In genomic region chr14:19788150-19788549, GRCh38 we compare ENCODE assay signal across 15 cellular contexts. TPM values are rescaled to one million over a fixed set of nuclear protein-coding genes. Genes with fewer than 3 reads are reported as not detected.
"Had no signal": no experiment of that assay in that cellular context is flagged by ENCODE, and none has a peak within 500 bp of the region (broad histone marks: within the 10 kb centered on the region; RNA-seq: fewer than 3 reads in every experiment).

No MANE protein-coding gene starts in this region.

RNA-seq across cellular contexts. Expression of gene OR4M1, which starts 14.8 kb away (rescaled TPM):
- total RNA-seq: stomach, subcutaneous adipose tissue, suprapubic skin, temporal lobe, thoracic aorta, thyroid gland, tibial nerve, transverse colon, upper lobe of left lung, upper lobe of right lung, ureter, urinary bladder, uterus, vagina had no signal
- polyA plus RNA-seq: stomach, thymus, urinary bladder had no signal

RNA-seq across cellular contexts. Expression of gene OR4N2, which starts 15.4 kb away (rescaled TPM):
- total RNA-seq: stomach, subcutaneous adipose tissue, suprapubic skin, temporal lobe, thoracic aorta, thyroid gland, tibial nerve, transverse colon, upper lobe of left lung, upper lobe of right lung, ureter, urinary bladder, uterus, vagina had no signal
- polyA plus RNA-seq: stomach, urinary bladder had no signal

RNA-seq across cellular contexts. Expression of gene OR4Q3, which starts 44.8 kb away (rescaled TPM):
- total RNA-seq: stomach, subcutaneous adipose tissue, suprapubic skin, temporal lobe, thoracic aorta, thyroid gland, tibial nerve, transverse colon, upper lobe of left lung, upper lobe of right lung, ureter, urinary bladder, uterus, vagina had no signal
- polyA plus RNA-seq: stomach, thymus, urinary bladder had no signal
